ENCODE assay signal across 8 cellular contexts in genomic region chr6:36196880-36197548, GRCh38.
DNase-seq lines count a peak whose midpoint lies in the region; ATAC-seq and TF ChIP-seq lines count a peak whose summit lies in the region.

No MANE protein-coding gene starts in this region.

- DNase-seq in AG10803 (ENCODE audit: low read depth) (peak; percentile 93), NCI-H345 treated with DMSO at 0.1 percent for 48 hours (lab: John Stamatoyannopoulos, UW; ENCODE audit: unreplicated experiment) (peak; percentile 84), islet precursor cell (peak; percentile 99)
- peak; percentile 98 for DNase-seq in activated CD4-positive, CD25-positive, alpha-beta regulatory T cell treated with anti-CD3 and anti-CD28 coated beads, Interleukin-2, amount 50 U/mL, for 16 hours (ENCODE audit: low read depth, low spot score)
- peak; percentile 96 to 100 for DNase-seq in central memory CD8-positive, alpha-beta T cell (ENCODE audit: low spot score in 2 of 2)
- peak; percentile 100 for DNase-seq in stimulated activated CD4-positive, alpha-beta T cell treated with anti-CD3 and anti-CD28 coated beads, Interleukin-12 subunit alpha, Interleukin-12 subunit beta, amount 100 ng/mL, for 4 hours

- peak overlapping the region; percentile 33 for H3K27ac Mint-ChIP-seq in central memory CD8-positive, alpha-beta T cell (ENCODE audit: low read depth)

- no peaks in the 10 kb centered on the region for H3K27me3 Mint-ChIP-seq in central memory CD8-positive, alpha-beta T cell

- H3K4me1 Mint-ChIP-seq in central memory CD8-positive, alpha-beta T cell: peaks cover 37% of the 10 kb centered on the region

- no peaks in the 10 kb centered on the region for H3K9me3 Mint-ChIP-seq in central memory CD8-positive, alpha-beta T cell

- peak; percentile 89 for ATAC-seq in GM19035 (IDR thresholded peaks at IDR 0.05; ENCODE audit: unreplicated experiment)
- ATAC-seq in HG03342 (IDR thresholded peaks at IDR 0.05; ENCODE audit: unreplicated experiment): peak; percentile 91
- ATAC-seq in central memory CD8-positive, alpha-beta T cell (replicated peaks; ENCODE audit: extremely low read depth, poor library complexity, severe bottlenecking): peak; percentile 85

- H3K4me3 ChIP-seq in AG10803 (ENCODE audit: low read length): peak overlapping the region; percentile 80

- H3K4me3 Mint-ChIP-seq in central memory CD8-positive, alpha-beta T cell: peak overlapping the region; percentile 85

- no peak for TF ChIP-seq CTCF in AG10803 (conservative IDR thresholded peaks at IDR 0.05; ENCODE audit: low read length)

- H3K36me3 Mint-ChIP-seq in central memory CD8-positive, alpha-beta T cell (ENCODE audit: insufficient read depth): peaks cover 9% of the 10 kb centered on the region

Comparison
In these comparisons a context has a peak if more than half of its experiments do, and no peak if none do; other contexts are left out.
1. Peak in every context shown above with its lines: DNase-seq, ATAC-seq and H3K4me3 ChIP-seq.